Comparison of ENCODE assay signal across 9 cellular contexts in the genomic region with DNA sequence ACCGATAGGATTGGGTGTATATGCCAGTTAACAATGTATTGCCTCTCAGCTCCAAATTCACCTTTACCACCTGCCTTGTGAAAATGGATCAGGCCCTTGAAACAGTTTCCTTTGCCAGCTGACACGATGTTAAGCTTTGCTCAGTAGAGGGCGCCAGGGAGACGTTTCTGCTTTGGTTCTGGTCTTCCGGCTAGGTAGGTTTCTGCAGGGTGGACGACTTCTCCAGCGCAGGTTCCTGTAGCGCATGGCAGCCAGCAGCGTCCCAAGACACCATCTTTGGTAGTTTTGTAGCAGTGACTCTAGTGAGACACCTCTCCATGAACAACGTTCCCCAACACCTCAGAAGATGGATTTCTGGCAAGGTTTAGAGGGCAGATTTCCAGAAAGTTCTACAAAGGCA. TPM values are rescaled to one million over a fixed set of nuclear protein-coding genes. Genes with fewer than 3 reads are reported as not detected.
DNase-seq lines count a peak whose midpoint lies in the region; ATAC-seq and TF ChIP-seq lines count a peak whose summit lies in the region.
"Had no signal": no experiment of that assay in that cellular context is flagged by ENCODE, and none has a peak within 500 bp of the region (broad histone marks: within the 10 kb centered on the region; RNA-seq: fewer than 3 reads in every experiment).

No MANE protein-coding gene starts in this region.

- H3K36me3 Mint-ChIP-seq in HFFc6 (ENCODE audit: low read depth) = no peaks in the 10 kb centered on the region
- H3K36me3 Mint-ChIP-seq in activated naive CD4-positive, alpha-beta T cell treated with anti-CD3 and anti-CD28 coated beads, Interleukin-2, amount 10 ng/mL, durations not matched to agents 7 days and 5 days = no peaks in the 10 kb centered on the region
- peaks cover 2% of the 10 kb centered on the region for H3K36me3 Mint-ChIP-seq in neural crest cell (ENCODE audit: low read depth)
- H3K36me3 Mint-ChIP-seq: CD4-positive, CD25-positive, alpha-beta regulatory T cell had no signal

- ATAC-seq in GM19324 (IDR thresholded peaks at IDR 0.05; ENCODE audit: low FRiP score, unreplicated experiment) = no peak

- H3K27ac Mint-ChIP-seq in HFFc6 (no peak overlapping the region), neural crest cell (ENCODE audit: unreplicated experiment) (no peak overlapping the region)
- no peak overlapping the region for H3K27ac Mint-ChIP-seq in activated naive CD4-positive, alpha-beta T cell treated with anti-CD3 and anti-CD28 coated beads, Interleukin-2, amount 10 ng/mL, durations not matched to agents 7 days and 5 days

- H3K4me3 Mint-ChIP-seq in HFFc6 = no peak overlapping the region
- no peak overlapping the region for H3K4me3 Mint-ChIP-seq in activated naive CD4-positive, alpha-beta T cell treated with anti-CD3 and anti-CD28 coated beads, Interleukin-2, amount 10 ng/mL, durations not matched to agents 7 days and 5 days
- H3K4me3 Mint-ChIP-seq in neural crest cell = no peak overlapping the region
- H3K4me3 Mint-ChIP-seq: CD4-positive, CD25-positive, alpha-beta regulatory T cell had no signal

- peaks cover 5% of the 10 kb centered on the region for H3K4me1 Mint-ChIP-seq in HFFc6 (ENCODE audit: low read depth)
- H3K4me1 Mint-ChIP-seq in activated naive CD4-positive, alpha-beta T cell treated with anti-CD3 and anti-CD28 coated beads, Interleukin-2, amount 10 ng/mL, durations not matched to agents 7 days and 5 days = no peaks in the 10 kb centered on the region
- no peaks in the 10 kb centered on the region for H3K4me1 Mint-ChIP-seq in neural crest cell

- DNase-seq in NCI-H748 (lab: John Stamatoyannopoulos, UW; ENCODE audit: unreplicated experiment) = peak; percentile 16
- DNase-seq in NCI-H748 treated with DMSO at 0.1 percent for 48 hours (lab: John Stamatoyannopoulos, UW) = no peak
- no peak for DNase-seq in HFFc6
- DNase-seq in activated naive CD4-positive, alpha-beta T cell treated with anti-CD3 and anti-CD28 coated beads, Interleukin-2, amount 10 ng/mL, durations not matched to agents 7 days and 5 days = peak; percentile 48
- DNase-seq in neural crest cell (ENCODE audit: low read depth, low spot score) = peak; percentile 19
- DNase-seq in kidney glomerular epithelial cell (lab: John Stamatoyannopoulos, UW) = no peak
- DNase-seq in NCI-H1105 (lab: John Stamatoyannopoulos, UW) = no peak

- peaks cover 5% of the 10 kb centered on the region for H3K27me3 Mint-ChIP-seq in HFFc6 (ENCODE audit: insufficient read depth)
- H3K27me3 Mint-ChIP-seq in activated naive CD4-positive, alpha-beta T cell treated with anti-CD3 and anti-CD28 coated beads, Interleukin-2, amount 10 ng/mL, durations not matched to agents 7 days and 5 days = no peaks in the 10 kb centered on the region
- no peaks in the 10 kb centered on the region for H3K27me3 Mint-ChIP-seq in neural crest cell (ENCODE audit: low read depth)
- H3K27me3 Mint-ChIP-seq: CD4-positive, CD25-positive, alpha-beta regulatory T cell had no signal

- H3K9me3 Mint-ChIP-seq in HFFc6 = no peaks in the 10 kb centered on the region
- H3K9me3 Mint-ChIP-seq in activated naive CD4-positive, alpha-beta T cell treated with anti-CD3 and anti-CD28 coated beads, Interleukin-2, amount 10 ng/mL, durations not matched to agents 7 days and 5 days = no peaks in the 10 kb centered on the region
- H3K9me3 Mint-ChIP-seq in neural crest cell = no peaks in the 10 kb centered on the region
- H3K9me3 Mint-ChIP-seq: CD4-positive, CD25-positive, alpha-beta regulatory T cell had no signal

- CTCF ChIA-PET in activated naive CD4-positive, alpha-beta T cell treated with anti-CD3 and anti-CD28 coated beads, Interleukin-2, amount 10 ng/mL, durations not matched to agents 7 days and 5 days (lab: Charles Lee) = interaction anchor here (0.6 to 1.6 kb wide), 3 partner anchors 8 to 372 kb away, joined by 3 to 6 read pairs (median 3); no protein-coding TSS in a partner anchor

- TF ChIP-seq CTCF in HFFc6 (IDR thresholded peaks at IDR 0.05) (peak; percentile 51), neural crest cell (conservative IDR thresholded peaks at IDR 0.05) (peak; percentile 50)

RNA-seq across cellular contexts. Expression of a gene that starts 24.0 kb away (rescaled TPM):
- total RNA-seq in HFFc6 (2021; fragmentation: NEBNext Ultra II Directional; extraction: Animal tissue kit (Norgen Biotek cat#: 25700)) = not detected
- 18.3 and 24.8 TPM in 2 replicates for total RNA-seq in neural crest cell

RNA-seq across cellular contexts. Expression of a gene that starts 32.2 kb away (rescaled TPM):
- 10 to 100 TPM; 28.7 to 36.5 (median 33.0) TPM for total RNA-seq in HFFc6 (2021; fragmentation: NEBNext Ultra II Directional; extraction: Animal tissue kit (Norgen Biotek cat#: 25700))
- total RNA-seq in neural crest cell = 46.3 and 49.5 TPM in 2 replicates

Comparison
In these comparisons a context has a peak if more than half of its experiments do, and no peak if none do; other contexts are left out.
1. DNase-seq: peak in NCI-H748 (single experiment), activated naive CD4-positive, alpha-beta T cell treated with anti-CD3 and anti-CD28 coated beads, Interleukin-2, amount 10 ng/mL, durations not matched to agents 7 days and 5 days (single experiment) and neural crest cell (single experiment); none in NCI-H748 treated with DMSO at 0.1 percent for 48 hours (single experiment), HFFc6 (single experiment), kidney glomerular epithelial cell (single experiment) and NCI-H1105 (single experiment).
2. RNA of a gene that starts 24.0 kb away (total RNA-seq): 18.3 to 24.8 TPM in neural crest cell; not detected in HFFc6; every median in the first group is over 10 times any median in the second.